ENCODE assay signal across 8 cellular contexts in the genomic region with DNA sequence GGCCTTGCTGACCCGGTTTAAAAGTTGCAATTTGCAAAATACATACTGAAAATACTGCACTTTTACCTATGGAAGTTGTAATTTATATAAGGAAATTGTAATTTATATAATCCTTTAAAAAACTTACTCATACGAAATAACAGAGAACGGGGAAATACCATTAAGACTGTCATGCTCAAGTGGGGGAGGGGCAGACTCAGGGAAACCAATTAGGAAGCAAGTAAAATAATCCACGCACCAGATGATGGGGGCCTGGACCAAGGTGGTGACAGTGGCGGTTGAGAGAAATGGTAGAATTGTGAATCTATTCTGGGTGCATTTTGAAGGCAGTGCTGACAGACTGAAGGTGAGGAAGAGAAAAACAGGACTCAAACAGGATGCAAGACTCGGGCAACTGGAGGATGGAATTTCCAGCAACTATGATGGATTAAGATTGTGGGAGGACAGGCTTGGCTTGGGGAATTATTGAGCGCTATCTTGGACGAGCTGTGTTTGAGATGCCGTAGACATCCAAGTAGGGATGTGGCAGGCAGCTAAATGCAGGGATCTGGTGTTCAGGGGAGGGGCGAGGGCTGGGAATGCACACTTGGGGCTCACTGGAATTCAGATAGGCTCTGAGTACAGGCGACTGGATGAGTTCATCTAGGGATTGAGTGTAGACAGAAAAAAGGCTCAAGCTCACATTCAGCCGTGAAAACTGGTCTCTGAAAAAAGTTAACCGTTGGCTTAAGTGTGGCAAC. TPM values are rescaled to one million over a fixed set of nuclear protein-coding genes. Genes with fewer than 3 reads are reported as not detected.
DNase-seq lines count a peak whose midpoint lies in the region; ATAC-seq and TF ChIP-seq lines count a peak whose summit lies in the region.

No MANE protein-coding gene starts in this region.

- H3K4me3 ChIP-seq in heart right ventricle, result peak overlapping the region in 9 of 10 donors; percentile 66 to 96 (median 90)
- H3K4me3 ChIP-seq in rectal smooth muscle tissue (ENCODE audit: low read length), result peak overlapping the region; percentile 93

- H3K4me1 Mint-ChIP-seq in stimulated activated naive CD8-positive, alpha-beta T cell treated with anti-CD3 and anti-CD28 coated beads, Interleukin-15, Interleukin-2, amounts not matched to agents 100 ng/mL and 50 ng/mL, for 24 hours (ENCODE audit: low read depth), result peaks cover 21% of the 10 kb centered on the region
- peaks cover 9% of the 10 kb centered on the region for H3K4me1 Mint-ChIP-seq in activated CD8-positive, alpha-beta T cell treated with anti-CD3 and anti-CD28 coated beads for 36 hours (ENCODE audit: low read depth)

- 9 to 15% methylated on average over 13 of the region's 13 CpGs for WGBS in heart right ventricle, 2 donors

- H3K36me3 ChIP-seq in heart right ventricle (no peaks in the 10 kb centered on the region), rectal smooth muscle tissue (ENCODE audit: control insufficient read depth, insufficient read depth, low read length) (no peaks in the 10 kb centered on the region)

- no peaks in the 10 kb centered on the region for H3K36me3 Mint-ChIP-seq in stimulated activated naive CD8-positive, alpha-beta T cell treated with anti-CD3 and anti-CD28 coated beads, Interleukin-15, Interleukin-2, amounts not matched to agents 100 ng/mL and 50 ng/mL, for 24 hours (ENCODE audit: low read depth)
- no peaks in the 10 kb centered on the region for H3K36me3 Mint-ChIP-seq in activated CD8-positive, alpha-beta T cell treated with anti-CD3 and anti-CD28 coated beads for 36 hours (ENCODE audit: low read depth)

- no peak for DNase-seq in stimulated activated naive CD8-positive, alpha-beta T cell treated with anti-CD3 and anti-CD28 coated beads, Interleukin-15, Interleukin-2, amounts not matched to agents 100 U/mL and 50 U/mL, for 24 hours
- peak; percentile 12 for DNase-seq in activated CD8-positive, alpha-beta T cell treated with anti-CD3 and anti-CD28 coated beads for 36 hours
- DNase-seq in heart right ventricle, result no peak
- DNase-seq in GF-D8 (lab: John Stamatoyannopoulos, UW), result no peak

- no peak overlapping the region for H3K9ac ChIP-seq in rectal smooth muscle tissue (ENCODE audit: low read length)

- no peak for TF ChIP-seq CTCF in activated CD8-positive, alpha-beta T cell treated with anti-CD3 and anti-CD28 coated beads for 36 hours (IDR thresholded peaks at IDR 0.05)
- no peak for TF ChIP-seq CTCF in heart right ventricle (IDR thresholded peaks at IDR 0.05)

- intact Hi-C loops in activated CD8-positive, alpha-beta T cell treated with anti-CD3 and anti-CD28 coated beads for 36 hours (cut with micrococcal nuclease), result no loop called here
- intact Hi-C loops in heart right ventricle (cut with DNase I), result loop anchor here in 2 of 10 donors (10.0 kb wide), 1 partner anchor 130 kb away; a partner anchor contains a TSS

- POLR2A ChIA-PET in activated CD8-positive, alpha-beta T cell treated with anti-CD3 and anti-CD28 coated beads for 36 hours (lab: Charles Lee), result no interaction called here

- H3K27me3 ChIP-seq in heart right ventricle, result no peaks in the 10 kb centered on the region
- H3K27me3 ChIP-seq in rectal smooth muscle tissue (ENCODE audit: control insufficient read depth, insufficient read depth, low read length), result no peaks in the 10 kb centered on the region

- peak overlapping the region in 9 of 10 donors; percentile 85 to 97 (median 95) for H3K27ac ChIP-seq in heart right ventricle
- peak overlapping the region; percentile 93 for H3K27ac ChIP-seq in rectal smooth muscle tissue (ENCODE audit: low read depth, low read length)

- peak overlapping the region; percentile 53 for H3K27ac Mint-ChIP-seq in stimulated activated naive CD8-positive, alpha-beta T cell treated with anti-CD3 and anti-CD28 coated beads, Interleukin-15, Interleukin-2, amounts not matched to agents 100 ng/mL and 50 ng/mL, for 24 hours
- peak overlapping the region; percentile 64 for H3K27ac Mint-ChIP-seq in activated CD8-positive, alpha-beta T cell treated with anti-CD3 and anti-CD28 coated beads for 36 hours

- ATAC-seq in stimulated activated naive CD8-positive, alpha-beta T cell treated with anti-CD3 and anti-CD28 coated beads, Interleukin-15, Interleukin-2, amounts not matched to agents 100 U/mL and 50 U/mL, for 24 hours, result no peak
- ATAC-seq in activated CD8-positive, alpha-beta T cell treated with anti-CD3 and anti-CD28 coated beads for 36 hours, result no peak
- ATAC-seq in heart right ventricle (peak in 7 of 8 donors; percentile 9 to 33 (median 23)), GM19467 (IDR thresholded peaks at IDR 0.05; ENCODE audit: unreplicated experiment) (no peak), HG03175 (IDR thresholded peaks at IDR 0.05; ENCODE audit: unreplicated experiment) (no peak)

- H3K27me3 Mint-ChIP-seq in stimulated activated naive CD8-positive, alpha-beta T cell treated with anti-CD3 and anti-CD28 coated beads, Interleukin-15, Interleukin-2, amounts not matched to agents 100 ng/mL and 50 ng/mL, for 24 hours, result no peaks in the 10 kb centered on the region
- peaks cover 14% of the 10 kb centered on the region for H3K27me3 Mint-ChIP-seq in activated CD8-positive, alpha-beta T cell treated with anti-CD3 and anti-CD28 coated beads for 36 hours

- CTCF ChIA-PET in activated CD8-positive, alpha-beta T cell treated with anti-CD3 and anti-CD28 coated beads for 36 hours (lab: Charles Lee), result interaction anchor here (1.1 to 1.8 kb wide), 3 partner anchors 33 to 64 kb away, joined by 3 to 5 read pairs (median 3); a partner anchor contains a TSS

- H3K4me1 ChIP-seq in heart right ventricle, result peaks cover 4 to 22% (median 11%) of the 10 kb centered on the region in 9 donors
- peaks cover 7% of the 10 kb centered on the region for H3K4me1 ChIP-seq in rectal smooth muscle tissue (ENCODE audit: control insufficient read depth, insufficient read depth, low read length)

- no peaks in the 10 kb centered on the region for H3K9me3 Mint-ChIP-seq in stimulated activated naive CD8-positive, alpha-beta T cell treated with anti-CD3 and anti-CD28 coated beads, Interleukin-15, Interleukin-2, amounts not matched to agents 100 ng/mL and 50 ng/mL, for 24 hours
- H3K9me3 Mint-ChIP-seq in activated CD8-positive, alpha-beta T cell treated with anti-CD3 and anti-CD28 coated beads for 36 hours, result no peaks in the 10 kb centered on the region

- peaks cover 0 to 6% (median 0%) of the 10 kb centered on the region in 11 donors for H3K9me3 ChIP-seq in heart right ventricle

- peak overlapping the region; percentile 84 for H3K4me3 Mint-ChIP-seq in stimulated activated naive CD8-positive, alpha-beta T cell treated with anti-CD3 and anti-CD28 coated beads, Interleukin-15, Interleukin-2, amounts not matched to agents 100 ng/mL and 50 ng/mL, for 24 hours
- H3K4me3 Mint-ChIP-seq in activated CD8-positive, alpha-beta T cell treated with anti-CD3 and anti-CD28 coated beads for 36 hours, result peak overlapping the region; percentile 81

RNA-seq across cellular contexts. Expression of a gene that starts 1.0 kb away (rescaled TPM):
- under 1 TPM in 1 of 2 experiments, not detected in 1; 0.36 TPM for total RNA-seq in activated CD8-positive, alpha-beta T cell treated with anti-CD3 and anti-CD28 coated beads for 36 hours
- total RNA-seq in heart right ventricle, result 1 to 10 TPM in 3 of 10 donors, under 1 TPM in 7; 0.21 to 2.1 (median 0.78) TPM
- polyA plus RNA-seq in heart right ventricle, result under 1 TPM; 0.58 to 0.95 TPM

RNA-seq across cellular contexts. Expression of a gene that starts 7.2 kb away (rescaled TPM):
- 1 to 10 TPM; 4.5 to 4.8 TPM for total RNA-seq in activated CD8-positive, alpha-beta T cell treated with anti-CD3 and anti-CD28 coated beads for 36 hours
- 100 to 1,000 TPM in 8 of 10 donors, 10 to 100 TPM in 2; 89.3 to 223 (median 144) TPM for total RNA-seq in heart right ventricle
- polyA plus RNA-seq in heart right ventricle, result 100 to 1,000 TPM in 1 of 2 donors, 10 to 100 TPM in 1; 87.8 to 243 TPM

Comparison
In these comparisons a context has a peak if more than half of its experiments do, and no peak if none do; other contexts are left out.
1. ATAC-seq: peak in heart right ventricle (7 of 8); none in stimulated activated naive CD8-positive, alpha-beta T cell treated with anti-CD3 and anti-CD28 coated beads, Interleukin-15, Interleukin-2, amounts not matched to agents 100 U/mL and 50 U/mL, for 24 hours (single experiment), activated CD8-positive, alpha-beta T cell treated with anti-CD3 and anti-CD28 coated beads for 36 hours (single experiment), GM19467 (single experiment) and HG03175 (single experiment).
2. RNA of a gene that starts 7.2 kb away (total RNA-seq): 89.3 to 223 TPM in heart right ventricle; 4.5 to 4.8 TPM in activated CD8-positive, alpha-beta T cell treated with anti-CD3 and anti-CD28 coated beads for 36 hours; every median in the first group is over 10 times any median in the second.